Comparison of ENCODE assay signal across 1 cellular context in the genomic region with DNA sequence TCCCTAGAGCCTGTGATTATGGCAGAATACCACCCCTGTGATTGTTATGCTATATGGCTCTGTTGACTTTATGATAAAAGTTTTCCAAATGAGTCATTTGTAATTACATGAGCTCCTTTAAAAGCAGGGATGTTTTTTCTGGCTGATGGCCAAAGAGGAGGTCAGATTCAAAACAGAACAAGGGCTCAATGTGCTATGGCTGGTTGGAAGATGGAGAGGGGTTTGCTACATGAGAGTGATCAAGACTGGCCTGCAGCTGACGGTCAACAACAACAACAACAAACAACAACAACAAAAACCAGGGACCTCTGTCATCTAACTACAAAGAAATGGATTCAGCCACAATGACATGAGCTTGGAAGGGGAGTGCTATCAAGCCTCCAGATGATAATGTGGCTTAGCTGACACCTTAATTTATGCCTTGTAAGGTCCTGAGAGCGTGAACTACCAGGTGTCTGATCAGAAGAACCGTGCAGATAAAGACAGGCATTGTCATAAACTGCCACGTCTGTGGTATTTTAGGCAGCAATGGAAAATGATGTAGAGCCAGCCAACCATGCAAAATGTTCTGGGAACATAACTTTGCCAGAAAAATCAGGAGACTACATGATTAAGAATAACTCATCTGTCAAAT.
A peak's percentile ranks its signal among the peaks of the same experiment; 100 is the strongest.
TF ChIP-seq lines count a peak whose summit lies in the region.

No MANE protein-coding gene starts in this region.

TF ChIP-seq in HEK293, 187 proteins besides CTCF, POLR2A, EP300 and RAD21 (continued from another document and continues in another):
- TF ChIP-seq, protein P1, sequence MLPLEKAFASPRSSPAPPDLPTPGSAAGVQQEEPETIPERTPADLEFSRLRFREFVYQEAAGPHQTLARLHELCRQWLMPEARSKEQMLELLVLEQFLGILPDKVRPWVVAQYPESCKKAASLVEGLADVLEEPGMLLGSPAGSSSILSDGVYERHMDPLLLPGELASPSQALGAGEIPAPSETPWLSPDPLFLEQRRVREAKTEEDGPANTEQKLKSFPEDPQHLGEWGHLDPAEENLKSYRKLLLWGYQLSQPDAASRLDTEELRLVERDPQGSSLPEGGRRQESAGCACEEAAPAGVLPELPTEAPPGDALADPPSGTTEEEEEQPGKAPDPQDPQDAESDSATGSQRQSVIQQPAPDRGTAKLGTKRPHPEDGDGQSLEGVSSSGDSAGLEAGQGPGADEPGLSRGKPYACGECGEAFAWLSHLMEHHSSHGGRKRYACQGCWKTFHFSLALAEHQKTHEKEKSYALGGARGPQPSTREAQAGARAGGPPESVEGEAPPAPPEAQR (tag by site-specific recombination; IDR thresholded peaks at IDR 0.05): peak; percentile 26; the same call in 1 of the 2 replicates
- TF ChIP-seq ZNF561 (tag by site-specific recombination; IDR thresholded peaks at IDR 0.05; ENCODE audit: borderline replicate concordance): peak; percentile 93
- TF ChIP-seq WT1 (tag by site-specific recombination; IDR thresholded peaks at IDR 0.05): peak; percentile 97
- TF ChIP-seq, protein P2, sequence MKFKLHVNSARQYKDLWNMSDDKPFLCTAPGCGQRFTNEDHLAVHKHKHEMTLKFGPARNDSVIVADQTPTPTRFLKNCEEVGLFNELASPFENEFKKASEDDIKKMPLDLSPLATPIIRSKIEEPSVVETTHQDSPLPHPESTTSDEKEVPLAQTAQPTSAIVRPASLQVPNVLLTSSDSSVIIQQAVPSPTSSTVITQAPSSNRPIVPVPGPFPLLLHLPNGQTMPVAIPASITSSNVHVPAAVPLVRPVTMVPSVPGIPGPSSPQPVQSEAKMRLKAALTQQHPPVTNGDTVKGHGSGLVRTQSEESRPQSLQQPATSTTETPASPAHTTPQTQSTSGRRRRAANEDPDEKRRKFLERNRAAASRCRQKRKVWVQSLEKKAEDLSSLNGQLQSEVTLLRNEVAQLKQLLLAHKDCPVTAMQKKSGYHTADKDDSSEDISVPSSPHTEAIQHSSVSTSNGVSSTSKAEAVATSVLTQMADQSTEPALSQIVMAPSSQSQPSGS (tag by site-specific recombination; IDR thresholded peaks at IDR 0.05; ENCODE audit: low read depth): peak; percentile 80
- TF ChIP-seq KLF16 (tag by site-specific recombination; IDR thresholded peaks at IDR 0.05): peak; percentile 56; the same call in 1 of the 2 replicates
- peak; percentile 96 for TF ChIP-seq ZNF24 (tag by site-specific recombination; IDR thresholded peaks at IDR 0.05)
- TF ChIP-seq ZSCAN16 (tag by site-specific recombination; IDR thresholded peaks at IDR 0.05): 0 out of 2 replicates have a peak, but pooled peaks have one; percentile 66
- TF ChIP-seq ZNF202 (tag by site-specific recombination; IDR thresholded peaks at IDR 0.05; ENCODE audit: borderline replicate concordance): no peak
- TF ChIP-seq ZNF548 (tag by site-specific recombination; IDR thresholded peaks at IDR 0.05): no peak
- TF ChIP-seq, protein P3, sequence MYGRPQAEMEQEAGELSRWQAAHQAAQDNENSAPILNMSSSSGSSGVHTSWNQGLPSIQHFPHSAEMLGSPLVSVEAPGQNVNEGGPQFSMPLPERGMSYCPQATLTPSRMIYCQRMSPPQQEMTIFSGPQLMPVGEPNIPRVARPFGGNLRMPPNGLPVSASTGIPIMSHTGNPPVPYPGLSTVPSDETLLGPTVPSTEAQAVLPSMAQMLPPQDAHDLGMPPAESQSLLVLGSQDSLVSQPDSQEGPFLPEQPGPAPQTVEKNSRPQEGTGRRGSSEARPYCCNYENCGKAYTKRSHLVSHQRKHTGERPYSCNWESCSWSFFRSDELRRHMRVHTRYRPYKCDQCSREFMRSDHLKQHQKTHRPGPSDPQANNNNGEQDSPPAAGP (tag by site-specific recombination; IDR thresholded peaks at IDR 0.05): peak; percentile 94
- no peak for TF ChIP-seq ZNF114 (tag by site-specific recombination; IDR thresholded peaks at IDR 0.05)
- peak; percentile 74; the same call in 1 of the 2 replicates for TF ChIP-seq ZNF626 (tag by site-specific recombination; IDR thresholded peaks at IDR 0.05)
- no peak for TF ChIP-seq ZNF707 (tag by site-specific recombination; IDR thresholded peaks at IDR 0.05)
- no peak; the same call in 1 of the 2 replicates for TF ChIP-seq KLF9 (tag by site-specific recombination; IDR thresholded peaks at IDR 0.05; ENCODE audit: low read depth)
- peak; percentile 39; the same call in 1 of the 2 replicates for TF ChIP-seq ZBTB8A (tag by site-specific recombination; IDR thresholded peaks at IDR 0.05)
- TF ChIP-seq ZNF677 (tag by site-specific recombination; IDR thresholded peaks at IDR 0.05): no peak
- TF ChIP-seq, protein P4, sequence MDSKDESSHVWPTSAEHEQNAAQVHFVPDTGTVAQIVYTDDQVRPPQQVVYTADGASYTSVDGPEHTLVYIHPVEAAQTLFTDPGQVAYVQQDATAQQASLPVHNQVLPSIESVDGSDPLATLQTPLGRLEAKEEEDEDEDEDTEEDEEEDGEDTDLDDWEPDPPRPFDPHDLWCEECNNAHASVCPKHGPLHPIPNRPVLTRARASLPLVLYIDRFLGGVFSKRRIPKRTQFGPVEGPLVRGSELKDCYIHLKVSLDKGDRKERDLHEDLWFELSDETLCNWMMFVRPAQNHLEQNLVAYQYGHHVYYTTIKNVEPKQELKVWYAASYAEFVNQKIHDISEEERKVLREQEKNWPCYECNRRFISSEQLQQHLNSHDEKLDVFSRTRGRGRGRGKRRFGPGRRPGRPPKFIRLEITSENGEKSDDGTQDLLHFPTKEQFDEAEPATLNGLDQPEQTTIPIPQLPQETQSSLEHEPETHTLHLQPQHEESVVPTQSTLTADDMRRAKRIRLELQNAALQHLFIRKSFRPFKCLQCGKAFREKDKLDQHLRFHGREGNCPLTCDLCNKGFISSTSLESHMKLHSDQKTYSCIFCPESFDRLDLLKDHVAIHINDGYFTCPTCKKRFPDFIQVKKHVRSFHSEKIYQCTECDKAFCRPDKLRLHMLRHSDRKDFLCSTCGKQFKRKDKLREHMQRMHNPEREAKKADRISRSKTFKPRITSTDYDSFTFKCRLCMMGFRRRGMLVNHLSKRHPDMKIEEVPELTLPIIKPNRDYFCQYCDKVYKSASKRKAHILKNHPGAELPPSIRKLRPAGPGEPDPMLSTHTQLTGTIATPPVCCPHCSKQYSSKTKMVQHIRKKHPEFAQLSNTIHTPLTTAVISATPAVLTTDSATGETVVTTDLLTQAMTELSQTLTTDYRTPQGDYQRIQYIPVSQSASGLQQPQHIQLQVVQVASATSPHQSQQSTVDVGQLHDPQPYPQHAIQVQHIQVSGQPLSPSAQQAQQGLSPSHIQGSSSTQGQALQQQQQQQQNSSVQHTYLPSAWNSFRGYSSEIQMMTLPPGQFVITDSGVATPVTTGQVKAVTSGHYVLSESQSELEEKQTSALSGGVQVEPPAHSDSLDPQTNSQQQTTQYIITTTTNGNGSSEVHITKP (tag by site-specific recombination; IDR thresholded peaks at IDR 0.05): peak; percentile 92
- peak; percentile 96 for TF ChIP-seq BCL11B (tag by site-specific recombination; IDR thresholded peaks at IDR 0.05; ENCODE audit: low read depth)
- TF ChIP-seq ZBTB21 (tag by site-specific recombination; IDR thresholded peaks at IDR 0.05): peak; percentile 76
- TF ChIP-seq SP3 (tag by site-specific recombination; IDR thresholded peaks at IDR 0.05): peak; percentile 54; the same call in 1 of the 2 replicates
- TF ChIP-seq, protein P5, sequence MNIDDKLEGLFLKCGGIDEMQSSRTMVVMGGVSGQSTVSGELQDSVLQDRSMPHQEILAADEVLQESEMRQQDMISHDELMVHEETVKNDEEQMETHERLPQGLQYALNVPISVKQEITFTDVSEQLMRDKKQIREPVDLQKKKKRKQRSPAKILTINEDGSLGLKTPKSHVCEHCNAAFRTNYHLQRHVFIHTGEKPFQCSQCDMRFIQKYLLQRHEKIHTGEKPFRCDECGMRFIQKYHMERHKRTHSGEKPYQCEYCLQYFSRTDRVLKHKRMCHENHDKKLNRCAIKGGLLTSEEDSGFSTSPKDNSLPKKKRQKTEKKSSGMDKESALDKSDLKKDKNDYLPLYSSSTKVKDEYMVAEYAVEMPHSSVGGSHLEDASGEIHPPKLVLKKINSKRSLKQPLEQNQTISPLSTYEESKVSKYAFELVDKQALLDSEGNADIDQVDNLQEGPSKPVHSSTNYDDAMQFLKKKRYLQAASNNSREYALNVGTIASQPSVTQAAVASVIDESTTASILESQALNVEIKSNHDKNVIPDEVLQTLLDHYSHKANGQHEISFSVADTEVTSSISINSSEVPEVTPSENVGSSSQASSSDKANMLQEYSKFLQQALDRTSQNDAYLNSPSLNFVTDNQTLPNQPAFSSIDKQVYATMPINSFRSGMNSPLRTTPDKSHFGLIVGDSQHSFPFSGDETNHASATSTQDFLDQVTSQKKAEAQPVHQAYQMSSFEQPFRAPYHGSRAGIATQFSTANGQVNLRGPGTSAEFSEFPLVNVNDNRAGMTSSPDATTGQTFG (tag by site-specific recombination; IDR thresholded peaks at IDR 0.05; ENCODE audit: borderline replicate concordance): no peak
- TF ChIP-seq ZNF184 (tag by site-specific recombination; IDR thresholded peaks at IDR 0.05): peak; percentile 93
- TF ChIP-seq, protein P6, sequence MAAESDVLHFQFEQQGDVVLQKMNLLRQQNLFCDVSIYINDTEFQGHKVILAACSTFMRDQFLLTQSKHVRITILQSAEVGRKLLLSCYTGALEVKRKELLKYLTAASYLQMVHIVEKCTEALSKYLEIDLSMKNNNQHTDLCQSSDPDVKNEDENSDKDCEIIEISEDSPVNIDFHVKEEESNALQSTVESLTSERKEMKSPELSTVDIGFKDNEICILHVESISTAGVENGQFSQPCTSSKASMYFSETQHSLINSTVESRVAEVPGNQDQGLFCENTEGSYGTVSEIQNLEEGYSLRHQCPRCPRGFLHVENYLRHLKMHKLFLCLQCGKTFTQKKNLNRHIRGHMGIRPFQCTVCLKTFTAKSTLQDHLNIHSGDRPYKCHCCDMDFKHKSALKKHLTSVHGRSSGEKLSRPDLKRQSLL (tag by site-specific recombination; IDR thresholded peaks at IDR 0.05): peak; percentile 83
- TF ChIP-seq IKZF3 (tag by site-specific recombination; IDR thresholded peaks at IDR 0.05): peak; percentile 100
- no peak for TF ChIP-seq HOXD13 (CRISPR knock-in tag; IDR thresholded peaks at IDR 0.05; ENCODE audit: borderline replicate concordance)
- TF ChIP-seq ZNF600 (tag by site-specific recombination; IDR thresholded peaks at IDR 0.05): peak; percentile 90
- TF ChIP-seq ZFP69B (tag by site-specific recombination; IDR thresholded peaks at IDR 0.05): peak; percentile 69
- TF ChIP-seq ZNF629 (tag by site-specific recombination; IDR thresholded peaks at IDR 0.05): peak; percentile 93
- peak; percentile 96 for TF ChIP-seq SCRT1 (tag by site-specific recombination; IDR thresholded peaks at IDR 0.05; ENCODE audit: borderline replicate concordance)
- no peak for TF ChIP-seq ZNF560 (tag by site-specific recombination; IDR thresholded peaks at IDR 0.05; ENCODE audit: borderline replicate concordance)
- no peak for TF ChIP-seq SETDB1 (IDR thresholded peaks at IDR 0.05; ENCODE audit: insufficient read length, low read length)
- peak; percentile 84 for TF ChIP-seq ZNF558 (tag by site-specific recombination; IDR thresholded peaks at IDR 0.05)
- TF ChIP-seq ZNF394 (tag by site-specific recombination; IDR thresholded peaks at IDR 0.05; ENCODE audit: borderline replicate concordance): peak; percentile 50; the same call in 1 of the 2 replicates
- TF ChIP-seq, protein P7, sequence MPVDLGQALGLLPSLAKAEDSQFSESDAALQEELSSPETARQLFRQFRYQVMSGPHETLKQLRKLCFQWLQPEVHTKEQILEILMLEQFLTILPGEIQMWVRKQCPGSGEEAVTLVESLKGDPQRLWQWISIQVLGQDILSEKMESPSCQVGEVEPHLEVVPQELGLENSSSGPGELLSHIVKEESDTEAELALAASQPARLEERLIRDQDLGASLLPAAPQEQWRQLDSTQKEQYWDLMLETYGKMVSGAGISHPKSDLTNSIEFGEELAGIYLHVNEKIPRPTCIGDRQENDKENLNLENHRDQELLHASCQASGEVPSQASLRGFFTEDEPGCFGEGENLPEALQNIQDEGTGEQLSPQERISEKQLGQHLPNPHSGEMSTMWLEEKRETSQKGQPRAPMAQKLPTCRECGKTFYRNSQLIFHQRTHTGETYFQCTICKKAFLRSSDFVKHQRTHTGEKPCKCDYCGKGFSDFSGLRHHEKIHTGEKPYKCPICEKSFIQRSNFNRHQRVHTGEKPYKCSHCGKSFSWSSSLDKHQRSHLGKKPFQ (tag by site-specific recombination; IDR thresholded peaks at IDR 0.05): peak; percentile 89
- no peak for TF ChIP-seq ZNF555 (tag by site-specific recombination; conservative IDR thresholded peaks at IDR 0.05)
- TF ChIP-seq ZNF121 (tag by site-specific recombination; IDR thresholded peaks at IDR 0.05): 0 out of 2 replicates have a peak, but pooled peaks have one; percentile 29
- peak; percentile 95 for TF ChIP-seq ZNF335 (tag by site-specific recombination; conservative IDR thresholded peaks at IDR 0.05)
- TF ChIP-seq ZEB2 (tag by site-specific recombination; IDR thresholded peaks at IDR 0.05): peak; percentile 99
- peak; percentile 27 for TF ChIP-seq ZNF529 (tag by site-specific recombination; IDR thresholded peaks at IDR 0.05; ENCODE audit: insufficient replicate concordance)
- 0 out of 2 replicates have a peak, but pooled peaks have one; percentile 34 for TF ChIP-seq MYNN (tag by site-specific recombination; IDR thresholded peaks at IDR 0.05; ENCODE audit: borderline replicate concordance)
- TF ChIP-seq KLF7 (tag by site-specific recombination; IDR thresholded peaks at IDR 0.05; ENCODE audit: borderline replicate concordance): 0 out of 2 replicates have a peak, but pooled peaks have one; percentile 74
- TF ChIP-seq ZSCAN30 (tag by site-specific recombination; IDR thresholded peaks at IDR 0.05): peak; percentile 93
- TF ChIP-seq YY2 (tag by site-specific recombination; IDR thresholded peaks at IDR 0.05): peak; percentile 14; the same call in 1 of the 2 replicates
- peak; percentile 88 for TF ChIP-seq SCRT2 (tag by site-specific recombination; IDR thresholded peaks at IDR 0.05)
- TF ChIP-seq BCL11A (tag by site-specific recombination; IDR thresholded peaks at IDR 0.05; ENCODE audit: low read depth): peak; percentile 96
- TF ChIP-seq, protein P8, sequence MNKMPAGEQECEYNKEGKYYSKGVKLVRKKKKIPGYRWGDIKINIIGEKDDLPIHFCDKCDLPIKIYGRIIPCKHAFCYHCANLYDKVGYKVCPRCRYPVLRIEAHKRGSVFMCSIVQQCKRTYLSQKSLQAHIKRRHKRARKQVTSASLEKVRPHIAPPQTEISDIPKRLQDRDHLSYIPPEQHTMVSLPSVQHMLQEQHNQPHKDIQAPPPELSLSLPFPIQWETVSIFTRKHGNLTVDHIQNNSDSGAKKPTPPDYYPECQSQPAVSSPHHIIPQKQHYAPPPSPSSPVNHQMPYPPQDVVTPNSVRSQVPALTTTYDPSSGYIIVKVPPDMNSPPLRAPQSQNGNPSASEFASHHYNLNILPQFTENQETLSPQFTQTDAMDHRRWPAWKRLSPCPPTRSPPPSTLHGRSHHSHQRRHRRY (tag by site-specific recombination; IDR thresholded peaks at IDR 0.05): no peak
